In genomic region chr7:158979635-158980351, GRCh38 we compare ENCODE assay signal across 18 cellular contexts.
"Had no signal": no experiment of that assay in that cellular context is flagged by ENCODE, and none has a peak within 500 bp of the region (broad histone marks: within the 10 kb centered on the region; RNA-seq: fewer than 3 reads in every experiment).

No MANE protein-coding gene starts in this region.

- H3K36me3 ChIP-seq: left lung, prostate gland, upper lobe of right lung had no signal

- H3K4me1 ChIP-seq: prostate gland had no signal

- H3K9me3 ChIP-seq: prostate gland had no signal

- H3K27ac ChIP-seq: left lung, upper lobe of right lung had no signal

- DNase-seq: activated CD4-positive, alpha-beta T cell treated with anti-CD3 and anti-CD28 coated beads, Interleukin-2, amount 50 U/mL, for 48 hours; activated CD4-positive, CD25-positive, alpha-beta regulatory T cell treated with anti-CD3 and anti-CD28 coated beads, Interleukin-2, amount 50 U/mL, for 72 hours; activated naive CD4-positive, alpha-beta T cell treated with anti-CD3 and anti-CD28 coated beads for 36 hours; activated naive CD8-positive, alpha-beta T cell treated with anti-CD3 and anti-CD28 coated beads, Interleukin-2, amount 50 U/mL, for 24 hours; activated T-cell treated with anti-CD3 and anti-CD28 coated beads, Interleukin-2, amount 50 U/mL, for 1 hour; hippocampal formation; nephron progenitor cell; SK-N-SH; stimulated activated CD4-positive, alpha-beta T cell treated with anti-CD3 and anti-CD28 coated beads, Interleukin-2, amount 100 ng/mL, for 48 hours; stimulated activated naive B cell treated with anti-CD40 and anti-IgM and Interleukin-4, amounts not matched to agents 10 μg/mL and 1 μg/mL and 100 μg/mL, for 72 hours; T-cell; T-helper 9 cell; upper lobe of right lung had no signal

- ATAC-seq: activated naive CD8-positive, alpha-beta T cell treated with anti-CD3 and anti-CD28 coated beads, Interleukin-2, amount 50 U/mL, for 24 hours; left lung; stimulated activated naive B cell treated with anti-CD40 and anti-IgM and Interleukin-4, amounts not matched to agents 10 μg/mL and 1 μg/mL and 100 μg/mL, for 72 hours; T-cell; upper lobe of right lung had no signal

- H3K4me3 ChIP-seq: left lung, prostate gland, upper lobe of right lung had no signal

- H3K27me3 ChIP-seq: left lung, upper lobe of right lung had no signal

- FAIRE-seq: colon, endometrium, keratinocyte had no signal
